In the genomic region with DNA sequence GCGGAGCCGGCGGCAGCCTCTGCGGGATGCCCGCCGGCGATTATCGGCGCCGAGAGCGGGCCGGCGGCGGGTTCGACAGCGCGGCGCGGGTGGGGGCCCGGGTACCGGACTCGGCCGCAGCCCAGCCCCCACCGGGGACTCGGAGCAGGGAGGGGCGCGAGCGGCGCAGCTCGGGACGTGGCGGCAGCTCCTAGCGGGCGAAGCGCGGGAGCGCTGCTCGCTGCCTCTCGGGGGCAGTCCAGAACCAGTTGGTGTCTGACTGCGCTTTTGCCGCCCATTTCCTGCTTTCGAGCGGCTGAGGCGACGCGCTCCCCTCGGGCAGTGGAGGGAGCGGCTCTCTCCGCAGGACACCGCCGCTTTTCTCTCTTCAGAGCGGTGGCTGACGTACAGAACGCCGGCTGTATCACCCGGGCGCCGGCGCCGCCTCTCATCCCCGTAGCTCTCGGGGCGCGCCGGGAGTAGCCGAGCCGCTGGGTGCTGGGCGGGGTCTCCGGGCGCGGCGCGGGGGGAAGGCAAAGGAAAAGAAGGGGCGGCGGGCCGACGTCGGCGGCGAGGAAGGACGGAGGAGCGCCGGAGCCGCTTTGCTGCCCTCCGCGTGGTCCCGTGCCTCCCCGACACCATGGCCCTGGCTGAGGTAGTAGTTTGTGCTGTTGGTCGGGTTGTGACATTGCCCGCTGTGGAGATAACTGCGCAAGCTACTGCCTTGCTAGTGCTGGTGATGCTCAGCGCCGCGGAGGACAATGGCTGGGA, we compare ENCODE assay signal across 8 cellular contexts.
DNase-seq lines count a peak whose midpoint lies in the region; ATAC-seq and TF ChIP-seq lines count a peak whose summit lies in the region.

No MANE protein-coding gene starts in this region.

- in situ Hi-C loops in G401 (cut with HindIII; ENCODE audit: low sequenced_read_pairs), result no loop called here

- no peaks in the 10 kb centered on the region for H3K9me2 ChIP-seq in GM23338 (ENCODE audit: insufficient read depth)

- H3K79me2 ChIP-seq in GM23338 (replicated peaks; ENCODE audit: insufficient read depth), result peaks cover 46% of the 10 kb centered on the region

- CTCF ChIA-PET in activated naive CD4-positive, alpha-beta T cell treated with anti-CD3 and anti-CD28 coated beads for 36 hours (lab: Charles Lee), result interaction anchor here (0.8 to 2.1 kb wide), 11 partner anchors 10 to 197 kb away, joined by 3 to 10 read pairs (median 4); no protein-coding TSS in a partner anchor

- H3K9me3 Mint-ChIP-seq in GM23338, result no peaks in the 10 kb centered on the region
- H3K9me3 Mint-ChIP-seq in activated naive CD4-positive, alpha-beta T cell treated with anti-CD3 and anti-CD28 coated beads for 36 hours, result no peaks in the 10 kb centered on the region

- peak overlapping the region; percentile 98 for H3K27ac Mint-ChIP-seq in GM23338
- peak overlapping the region; percentile 99 for H3K27ac Mint-ChIP-seq in activated naive CD4-positive, alpha-beta T cell treated with anti-CD3 and anti-CD28 coated beads for 36 hours

- H3K4me2 ChIP-seq in GM23338, result peak overlapping the region; percentile 94

- peak overlapping the region; percentile 74 for H3K4me3 ChIP-seq in GM23338

- H3K27ac ChIP-seq in GM23338 (ENCODE audit: low read depth) (peak overlapping the region; percentile 98), temporal lobe (ENCODE audit: low read depth, low read length) (peak overlapping the region; percentile 96)

- DNase-seq in G401 (ENCODE audit: low spot score), result peak; percentile 90
- peak; percentile 86 for DNase-seq in GM23338 (ENCODE audit: low spot score)
- peak; percentile 87 to 89 for DNase-seq in Kasumi-1 (lab: John Stamatoyannopoulos, UW)
- peak; percentile 51 for DNase-seq in SIG-M5 (lab: John Stamatoyannopoulos, UW)
- peak; percentile 79 for DNase-seq in activated naive CD4-positive, alpha-beta T cell treated with anti-CD3 and anti-CD28 coated beads for 36 hours
- DNase-seq in germinal center (ENCODE audit: low spot score), result peak; percentile 78
- peak; percentile 81 for DNase-seq in occipital lobe (lab: John Stamatoyannopoulos, UW)

- no peak overlapping the region for H2AFZ ChIP-seq in GM23338

- no peaks in the 10 kb centered on the region for H3K36me3 ChIP-seq in GM23338 (ENCODE audit: insufficient read depth)

- H3K4me1 Mint-ChIP-seq in GM23338, result peaks cover 43% of the 10 kb centered on the region
- H3K4me1 Mint-ChIP-seq in activated naive CD4-positive, alpha-beta T cell treated with anti-CD3 and anti-CD28 coated beads for 36 hours (ENCODE audit: low read depth), result peaks cover 35% of the 10 kb centered on the region

- no peaks in the 10 kb centered on the region; the same call in 2 of the 3 replicates for H3K36me3 Mint-ChIP-seq in GM23338 (ENCODE audit: low read depth)
- H3K36me3 Mint-ChIP-seq in activated naive CD4-positive, alpha-beta T cell treated with anti-CD3 and anti-CD28 coated beads for 36 hours (ENCODE audit: low read depth), result no peaks in the 10 kb centered on the region

- no peaks in the 10 kb centered on the region for H3F3A ChIP-seq in GM23338 (replicated peaks; ENCODE audit: low read depth)

- intact Hi-C loops in activated naive CD4-positive, alpha-beta T cell treated with anti-CD3 and anti-CD28 coated beads for 36 hours (cut with micrococcal nuclease), result loop anchor here (1.0 to 10.0 kb wide), 5 partner anchors 30 to 1172 kb away; partner anchors contain the start of gene RXYLT1

- no peaks in the 10 kb centered on the region; the same call in 1 of the 2 replicates for H4K20me1 ChIP-seq in GM23338 (replicated peaks; ENCODE audit: insufficient read depth)

- H3K27me3 Mint-ChIP-seq in GM23338 (ENCODE audit: insufficient read depth, low read depth, poor library complexity), result peaks cover 12% of the 10 kb centered on the region
- H3K27me3 Mint-ChIP-seq in activated naive CD4-positive, alpha-beta T cell treated with anti-CD3 and anti-CD28 coated beads for 36 hours (ENCODE audit: low read depth), result no peaks in the 10 kb centered on the region

- TF ChIP-seq CTCF in GM23338 (conservative IDR thresholded peaks at IDR 0.05; ENCODE audit: low read depth in 2 of 2), result peak; percentile 29 to 54; a peak in 3 of 4 replicates

- no peaks in the 10 kb centered on the region for H3K27me3 ChIP-seq in GM23338 (ENCODE audit: insufficient read depth)

- H3K4me3 Mint-ChIP-seq in GM23338, result peak overlapping the region; percentile 84
- peak overlapping the region; percentile 86 for H3K4me3 Mint-ChIP-seq in activated naive CD4-positive, alpha-beta T cell treated with anti-CD3 and anti-CD28 coated beads for 36 hours

- H3K4me1 ChIP-seq in GM23338 (ENCODE audit: insufficient read depth), result peaks cover 26% of the 10 kb centered on the region

- peak; percentile 81 for ATAC-seq in GM23338

TF ChIP-seq in GM23338, 12 proteins besides CTCF, POLR2A, EP300 and RAD21:
- TF ChIP-seq POLR2AphosphoS5 (IDR thresholded peaks at IDR 0.05; ENCODE audit: low read depth), result peak; percentile 52; the same call in 1 of the 2 replicates
- TF ChIP-seq JUNB (IDR thresholded peaks at IDR 0.05; ENCODE audit: unreplicated experiment), result no peak
TF ChIP-seq in GM23338: peak in this region for 1.

Comparison
In these comparisons a context has a peak if more than half of its experiments do, and no peak if none do; other contexts are left out.
1. Peak in every context shown above with its lines: DNase-seq, ATAC-seq, H3K4me3 ChIP-seq and H3K27ac ChIP-seq.